Comparison of ENCODE assay signal across 23 cellular contexts in the genomic region with DNA sequence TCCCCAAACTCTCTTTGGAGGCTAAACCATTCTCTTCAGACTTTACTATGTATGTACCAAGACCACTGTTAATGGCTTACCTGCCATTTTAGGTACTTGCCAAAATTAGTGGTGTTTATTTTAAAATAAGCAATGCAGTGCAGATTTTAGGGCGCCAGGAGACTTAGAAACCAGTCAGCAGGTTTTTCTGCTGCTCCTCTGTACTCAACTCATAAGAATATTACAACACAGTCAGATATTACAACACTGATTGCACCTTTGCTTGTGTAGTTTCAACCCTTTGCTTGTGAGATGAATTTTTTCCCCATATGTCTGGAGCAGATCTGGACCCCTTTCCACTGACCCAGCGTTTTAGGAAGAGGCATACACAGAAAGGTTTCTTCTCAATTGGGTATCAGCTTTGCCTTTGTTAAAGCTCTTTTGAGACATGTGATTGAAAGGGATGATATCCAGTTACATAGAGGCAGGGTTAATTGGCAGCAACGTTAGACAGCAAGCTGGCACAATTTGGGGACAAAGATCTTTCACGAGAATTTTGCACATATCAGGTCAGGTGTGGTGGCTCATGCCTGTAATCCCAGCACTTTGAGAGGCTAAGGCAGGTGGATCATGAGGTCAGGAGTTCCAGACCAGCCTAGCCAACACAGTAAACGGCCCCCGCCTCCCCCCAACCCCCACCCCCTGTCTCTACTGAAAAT.
"Had no signal": no experiment of that assay in that cellular context is flagged by ENCODE, and none has a peak within 500 bp of the region (broad histone marks: within the 10 kb centered on the region; RNA-seq: fewer than 3 reads in every experiment).

No MANE protein-coding gene starts in this region.

- H3K4me3 ChIP-seq: lower lobe of right lung, pancreas, smooth muscle cell, thoracic aorta, upper lobe of right lung had no signal

- H3K4me3 Mint-ChIP-seq: activated B cell treated with CpG ODN at 0.5 μM for 24 hours; activated CD4-positive, alpha-beta T cell treated with anti-CD3 and anti-CD28 coated beads, Interleukin-2, amount 10 ng/mL, durations not matched to agents 24 days and 14 days; activated naive CD8-positive, alpha-beta T cell treated with anti-CD3 and anti-CD28 coated beads, Interleukin-2, amount 10 ng/mL, durations not matched to agents 7 days and 5 days; activated T-cell treated with anti-CD3 and anti-CD28 coated beads, Interleukin-2, amount 50 U/mL, for 72 hours; effector memory CD8-positive, alpha-beta T cell; natural killer cell; T-helper 2 cell treated with Interferon-gamma antibody and Interleukin-4, amounts not matched to agents 5 μg/mL and 100 μg/mL, for 36 hours had no signal

- H3K27ac ChIP-seq: epithelial cell of prostate, lower lobe of right lung, pancreas, thoracic aorta, upper lobe of right lung had no signal

- DNase-seq: activated B cell treated with CpG ODN at 0.5 μM for 24 hours; activated CD4-positive, alpha-beta T cell treated with anti-CD3 and anti-CD28 coated beads, Interleukin-2, amount 10 ng/mL, durations not matched to agents 24 days and 14 days; activated CD8-positive, alpha-beta memory T cell treated with anti-CD3 and anti-CD28 coated beads, Interleukin-2, amount 50 U/mL, for 4 hours; activated gamma-delta T cell; activated naive CD8-positive, alpha-beta T cell treated with anti-CD3 and anti-CD28 coated beads, Interleukin-2, amount 10 ng/mL, durations not matched to agents 7 days and 5 days; activated T-cell treated with anti-CD3 and anti-CD28 coated beads, Interleukin-2, amount 50 U/mL, for 72 hours; caudate nucleus; effector memory CD8-positive, alpha-beta T cell; foreskin fibroblast; hippocampal formation; left cardiac atrium; lower lobe of right lung; natural killer cell; pancreas; stimulated activated CD4-positive, alpha-beta T cell treated with anti-CD3 and anti-CD28 coated beads, Interleukin-4, amount 100 ng/mL, for 1 hour; stimulated activated naive B cell treated with anti-CD40 and anti-IgM and Interleukin-4, amounts not matched to agents 10 μg/mL and 1 μg/mL and 100 μg/mL, for 72 hours; upper lobe of right lung had no signal

- H3K4me1 ChIP-seq: pancreas had no signal

- H3K27me3 Mint-ChIP-seq: activated B cell treated with CpG ODN at 0.5 μM for 24 hours; activated CD4-positive, alpha-beta T cell treated with anti-CD3 and anti-CD28 coated beads, Interleukin-2, amount 10 ng/mL, durations not matched to agents 24 days and 14 days; activated naive CD8-positive, alpha-beta T cell treated with anti-CD3 and anti-CD28 coated beads, Interleukin-2, amount 10 ng/mL, durations not matched to agents 7 days and 5 days; brain; effector memory CD8-positive, alpha-beta T cell; stimulated activated naive B cell treated with anti-CD40 and anti-IgM and Interleukin-4, amounts not matched to agents 10 μg/mL and 1 μg/mL and 100 μg/mL, for 72 hours had no signal

- H3K27me3 ChIP-seq: pancreas, upper lobe of right lung had no signal

- H3K9me3 ChIP-seq: lower lobe of right lung, pancreas, thoracic aorta, upper lobe of right lung had no signal

- H3K9me3 Mint-ChIP-seq: activated B cell treated with CpG ODN at 0.5 μM for 24 hours; activated CD4-positive, alpha-beta T cell treated with anti-CD3 and anti-CD28 coated beads, Interleukin-2, amount 10 ng/mL, durations not matched to agents 24 days and 14 days; activated naive CD8-positive, alpha-beta T cell treated with anti-CD3 and anti-CD28 coated beads, Interleukin-2, amount 10 ng/mL, durations not matched to agents 7 days and 5 days; activated T-cell treated with anti-CD3 and anti-CD28 coated beads, Interleukin-2, amount 50 U/mL, for 72 hours; brain; effector memory CD8-positive, alpha-beta T cell; natural killer cell; stimulated activated naive B cell treated with anti-CD40 and anti-IgM and Interleukin-4, amounts not matched to agents 10 μg/mL and 1 μg/mL and 100 μg/mL, for 72 hours; T-helper 2 cell treated with Interferon-gamma antibody and Interleukin-4, amounts not matched to agents 5 μg/mL and 100 μg/mL, for 36 hours had no signal

- ATAC-seq: activated T-cell treated with anti-CD3 and anti-CD28 coated beads, Interleukin-2, amount 50 U/mL, for 72 hours; effector memory CD8-positive, alpha-beta T cell; left cardiac atrium; lower lobe of right lung; natural killer cell; pancreas; sciatic nerve; stimulated activated naive B cell treated with anti-CD40 and anti-IgM and Interleukin-4, amounts not matched to agents 10 μg/mL and 1 μg/mL and 100 μg/mL, for 72 hours; upper lobe of right lung had no signal

- H3K27ac Mint-ChIP-seq: activated B cell treated with CpG ODN at 0.5 μM for 24 hours; activated CD4-positive, alpha-beta T cell treated with anti-CD3 and anti-CD28 coated beads, Interleukin-2, amount 10 ng/mL, durations not matched to agents 24 days and 14 days; activated naive CD8-positive, alpha-beta T cell treated with anti-CD3 and anti-CD28 coated beads, Interleukin-2, amount 10 ng/mL, durations not matched to agents 7 days and 5 days; activated T-cell treated with anti-CD3 and anti-CD28 coated beads, Interleukin-2, amount 50 U/mL, for 72 hours; effector memory CD8-positive, alpha-beta T cell; natural killer cell; stimulated activated naive B cell treated with anti-CD40 and anti-IgM and Interleukin-4, amounts not matched to agents 10 μg/mL and 1 μg/mL and 100 μg/mL, for 72 hours had no signal
